In genomic region chr19:8622886-8623285, GRCh38 we compare ENCODE assay signal across 17 cellular contexts. TPM values are rescaled to one million over a fixed set of nuclear protein-coding genes. Genes with fewer than 3 reads are reported as not detected.
DNase-seq lines count a peak whose midpoint lies in the region; ATAC-seq, FAIRE-seq and TF ChIP-seq lines count a peak whose summit lies in the region.
"Not testable (repeated sequence)": the region's sequence is repeated elsewhere in the genome, so short reads cannot be mapped to it uniquely, and the experiment has no call there.
"Had no signal": no experiment of that assay in that cellular context is flagged by ENCODE, and none has a peak within 500 bp of the region (broad histone marks: within the 10 kb centered on the region; RNA-seq: fewer than 3 reads in every experiment).

No MANE protein-coding gene starts in this region.

- H3K9me3 ChIP-seq in H9 (ENCODE audit: control insufficient read depth, low read depth, low read length); MM.1S (replicated peaks; ENCODE audit: insufficient read depth, low read length); PC-3 (ENCODE audit: low read length); endodermal cell (ENCODE audit: control insufficient read depth, low read length); liver (ENCODE audit: control insufficient read depth in 4 of 4, low read length in 3 of 4); upper lobe of right lung: not testable (repeated sequence)

- DNase-seq in D721Med (ENCODE audit: insufficient read length, low spot score); H9; MM.1S; PC-3; activated CD8-positive, alpha-beta T cell treated with anti-CD3 and anti-CD28 coated beads for 36 hours; upper lobe of right lung: not testable (repeated sequence)
- peak; percentile 63 for DNase-seq in endodermal cell

- not testable (repeated sequence) for H3K4me1 ChIP-seq in H9 (ENCODE audit: insufficient read depth, low read length); MM.1S (ENCODE audit: low read length); PC-3 (ENCODE audit: insufficient read depth, low read length); endodermal cell (ENCODE audit: control insufficient read depth, insufficient read depth, low read length); liver (ENCODE audit: control insufficient read depth in 4 of 4, insufficient read depth in 4 of 4, low read length in 3 of 4); upper lobe of right lung

- not testable (repeated sequence) for H3K27ac Mint-ChIP-seq in H9; activated CD8-positive, alpha-beta T cell treated with anti-CD3 and anti-CD28 coated beads for 36 hours; endodermal cell

- not testable (repeated sequence) for H3K14ac ChIP-seq in H9 (ENCODE audit: insufficient read depth, low read length)

- H3K79me1 ChIP-seq in H9 (ENCODE audit: insufficient read depth, low read depth, low read length, poor library complexity, severe bottlenecking) = not testable (repeated sequence)

- not testable (repeated sequence) for H3K4me3 Mint-ChIP-seq in H9; activated CD8-positive, alpha-beta T cell treated with anti-CD3 and anti-CD28 coated beads for 36 hours; endodermal cell

- not testable (repeated sequence) for H3K56ac ChIP-seq in H9 (ENCODE audit: insufficient read length, low read depth, low read length)

- H4K91ac ChIP-seq in H9 (ENCODE audit: insufficient read length, low read depth, low read length) = not testable (repeated sequence)

- H3K4me2 ChIP-seq in H9 (ENCODE audit: insufficient read depth, insufficient read length, low read length); MM.1S (ENCODE audit: low read depth, low read length); PC-3 (ENCODE audit: low read length): not testable (repeated sequence)

- TF ChIP-seq CTCF in D721Med (IDR thresholded peaks at IDR 0.05; ENCODE audit: insufficient read depth, missing control alignments) = peak; percentile 35
- TF ChIP-seq CTCF in H9 (conservative IDR thresholded peaks at IDR 0.05) = peak; percentile 64
- peak; percentile 7; the same call in 1 of the 2 replicates for TF ChIP-seq CTCF in MM.1S (IDR thresholded peaks at IDR 0.05; ENCODE audit: low read length)
- peak; percentile 42; the same call in 1 of the 2 replicates for TF ChIP-seq CTCF in PC-3 (conservative IDR thresholded peaks at IDR 0.05; ENCODE audit: low read depth, low read length)
- TF ChIP-seq CTCF in activated CD8-positive, alpha-beta T cell treated with anti-CD3 and anti-CD28 coated beads for 36 hours (IDR thresholded peaks at IDR 0.05) = peak; percentile 29
- TF ChIP-seq CTCF in endodermal cell (conservative IDR thresholded peaks at IDR 0.05) = peak; percentile 63
- TF ChIP-seq CTCF in liver (IDR thresholded peaks at IDR 0.05; ENCODE audit: low read depth, low read length, missing input control) = peak; percentile 10
- peak; percentile 5 for TF ChIP-seq CTCF in upper lobe of right lung (IDR thresholded peaks at IDR 0.05)

- not testable (repeated sequence) for H3K27me3 ChIP-seq in H9 (ENCODE audit: insufficient read depth, low read length); PC-3 (ENCODE audit: low read length); endodermal cell (ENCODE audit: control insufficient read depth, insufficient read depth, low read length, poor library complexity, severe bottlenecking); liver (ENCODE audit: control insufficient read depth in 4 of 4, insufficient read depth in 4 of 4, low read length in 3 of 4); upper lobe of right lung
- peaks cover 55% of the 10 kb centered on the region for H3K27me3 ChIP-seq in MM.1S (replicated peaks; ENCODE audit: insufficient read depth, low read length)

- H3K27me3 Mint-ChIP-seq in H9 (ENCODE audit: low read depth); activated CD8-positive, alpha-beta T cell treated with anti-CD3 and anti-CD28 coated beads for 36 hours; endodermal cell (ENCODE audit: insufficient read depth): not testable (repeated sequence)

- H3T11ph ChIP-seq in H9 (ENCODE audit: low read length) = not testable (repeated sequence)

- H3K23ac ChIP-seq in H9 (ENCODE audit: insufficient read length, low read depth, low read length) = not testable (repeated sequence)

- FAIRE-seq in D721Med (lab: Jason Lieb, UNC) = not testable (repeated sequence)

- H2BK120ac ChIP-seq in H9 (ENCODE audit: low read depth, low read length, poor library complexity, severe bottlenecking) = not testable (repeated sequence)

- H3F3A ChIP-seq in MM.1S (ENCODE audit: insufficient read depth, low read length); PC-3 (ENCODE audit: low read length, unreplicated experiment): not testable (repeated sequence)

- not testable (repeated sequence) for H3K9me2 ChIP-seq in MM.1S (replicated peaks; ENCODE audit: insufficient read depth, low read length); PC-3 (replicated peaks; ENCODE audit: low read length)

- not testable (repeated sequence) for H3K4me1 Mint-ChIP-seq in H9; activated CD8-positive, alpha-beta T cell treated with anti-CD3 and anti-CD28 coated beads for 36 hours (ENCODE audit: low read depth); endodermal cell

- H3K9ac ChIP-seq in H9 (ENCODE audit: extremely low read depth, insufficient read length, low read length); MM.1S (ENCODE audit: low read length); PC-3 (ENCODE audit: low read length); endodermal cell (ENCODE audit: extremely low read depth, low read length, poor library complexity, severe bottlenecking); liver (ENCODE audit: low read depth in 1 of 2, low read length in 2 of 2): not testable (repeated sequence)

- WGBS in H9 (ENCODE audit: extremely low coverage, insufficient read length, low lambda C conversion rate) = no CpG with 5 or more reads among the region's 4 CpGs
- WGBS in endodermal cell (ENCODE audit: insufficient coverage in 1 of 2, insufficient read length in 1 of 2), 2 experiments = 62 to 65% methylated on average over 4 of the region's 4 CpGs
- WGBS in liver = 66% methylated on average over 4 of the region's 4 CpGs

- not testable (repeated sequence) for H3K27ac ChIP-seq in H9 (ENCODE audit: insufficient read length, low read depth, low read length); MM.1S (ENCODE audit: low read length); PC-3 (ENCODE audit: low read length); endodermal cell (ENCODE audit: low read depth, low read length); liver (ENCODE audit: low read depth in 1 of 2, low read length in 2 of 2); upper lobe of right lung

- H2BK12ac ChIP-seq in H9 (ENCODE audit: insufficient read length, low read depth, low read length) = not testable (repeated sequence)

- H2BK15ac ChIP-seq in H9 (ENCODE audit: low read depth, low read length) = not testable (repeated sequence)

- H3K9me3 Mint-ChIP-seq in H9; activated CD8-positive, alpha-beta T cell treated with anti-CD3 and anti-CD28 coated beads for 36 hours; endodermal cell: not testable (repeated sequence)

- H2BK20ac ChIP-seq in H9 (ENCODE audit: low read depth, low read length, poor library complexity, severe bottlenecking) = not testable (repeated sequence)

- POLR2A ChIA-PET in PC-3 (lab: Charles Lee; ENCODE audit: unreplicated experiment); activated CD8-positive, alpha-beta T cell treated with anti-CD3 and anti-CD28 coated beads for 36 hours (lab: Charles Lee): not testable (repeated sequence)

- peak; percentile 11 to 44 for TF ChIP-seq RAD21 in liver (IDR thresholded peaks at IDR 0.05)

- ATAC-seq in PC-3; activated CD8-positive, alpha-beta T cell treated with anti-CD3 and anti-CD28 coated beads for 36 hours; upper lobe of right lung: not testable (repeated sequence)

- not testable (repeated sequence) for BruUV-seq in PC-3 (replicated peaks; lab: Mats Ljungman, UMichigan)

- not testable (repeated sequence) for H3K36me3 Mint-ChIP-seq in H9 (ENCODE audit: insufficient read depth in 1 of 3, low read depth in 3 of 3); activated CD8-positive, alpha-beta T cell treated with anti-CD3 and anti-CD28 coated beads for 36 hours (ENCODE audit: low read depth); endodermal cell (ENCODE audit: low read depth)

- CTCF ChIA-PET in PC-3 (lab: Charles Lee) = not testable (repeated sequence)
- CTCF ChIA-PET in activated CD8-positive, alpha-beta T cell treated with anti-CD3 and anti-CD28 coated beads for 36 hours (lab: Charles Lee) = interaction anchor here (0.6 to 2.9 kb wide), 7 partner anchors 19 to 465 kb away, joined by 3 to 12 read pairs (median 3); no protein-coding TSS in a partner anchor

- not testable (repeated sequence) for H3K79me2 ChIP-seq in H9 (ENCODE audit: insufficient read depth, low read length); MM.1S (ENCODE audit: low read length); PC-3 (ENCODE audit: low read length)

- intact Hi-C loops in PC-3 (cut with micrococcal nuclease); activated CD8-positive, alpha-beta T cell treated with anti-CD3 and anti-CD28 coated beads for 36 hours (cut with micrococcal nuclease); upper lobe of right lung (cut with DNase I): not testable (repeated sequence)

- H2BK5ac ChIP-seq in H9 (ENCODE audit: insufficient read length, low read length) = not testable (repeated sequence)

- not testable (repeated sequence) for H3K4me3 ChIP-seq in MM.1S (ENCODE audit: low read length); PC-3 (ENCODE audit: low read length); endodermal cell (ENCODE audit: low read length); liver (ENCODE audit: low read depth in 1 of 3, low read length in 3 of 3); upper lobe of right lung

- H3K4ac ChIP-seq in H9 (ENCODE audit: low read depth, low read length) = not testable (repeated sequence)

- H4K5ac ChIP-seq in H9 (ENCODE audit: insufficient read length, low read depth, low read length) = not testable (repeated sequence)

- not testable (repeated sequence) for H3K36me3 ChIP-seq in MM.1S (replicated peaks; ENCODE audit: insufficient read depth, low read length); PC-3 (ENCODE audit: low read depth, low read length); endodermal cell (ENCODE audit: control insufficient read depth, insufficient read depth, low read length); liver (ENCODE audit: control insufficient read depth in 4 of 4, insufficient read depth in 3 of 4, low read depth in 1 of 4, low read length in 3 of 4); upper lobe of right lung

- not testable (repeated sequence) for H4K8ac ChIP-seq in H9 (replicated peaks; ENCODE audit: insufficient read length, low read depth, low read length)

- H4K20me1 ChIP-seq in H9 (ENCODE audit: control insufficient read depth, insufficient read depth, insufficient read length); MM.1S (ENCODE audit: insufficient read depth, low read length); PC-3 (ENCODE audit: low read length): not testable (repeated sequence)

- not testable (repeated sequence) for H2AFZ ChIP-seq in H9 (ENCODE audit: low read length); MM.1S (ENCODE audit: low read length); PC-3 (ENCODE audit: low read length)

- not testable (repeated sequence) for H2AK5ac ChIP-seq in H9 (ENCODE audit: insufficient read length, low read length)

- H3K18ac ChIP-seq in H9 (ENCODE audit: insufficient read length, low read depth, low read length) = not testable (repeated sequence)

- not testable (repeated sequence) for H3K23me2 ChIP-seq in H9 (ENCODE audit: insufficient read length, low read depth, low read length, poor library complexity, severe bottlenecking)

RNA-seq across cellular contexts. Expression of gene NFILZ, which starts 7.5 kb away (rescaled TPM):
- total RNA-seq in H9 (2021) = not detected in 2 replicates
- total RNA-seq in PC-3 (2014; rRNA removed) = not detected in 2 replicates
- not detected for total RNA-seq in activated CD8-positive, alpha-beta T cell treated with anti-CD3 and anti-CD28 coated beads for 36 hours
- not detected for total RNA-seq in endodermal cell
- not detected for polyA plus RNA-seq in endodermal cell (2013, experiment 1 of 2)
- polyA plus RNA-seq in endodermal cell (2013, experiment 2 of 2) = not detected
- total RNA-seq in liver = not detected
- not detected for polyA plus RNA-seq in liver
- total RNA-seq in upper lobe of right lung = not detected
- total RNA-seq: activated T-cell treated with anti-CD3 and anti-CD28 coated beads, Interleukin-2, amount 50 U/mL, for 72 hours; breast epithelium; CD4-positive, CD25-positive, alpha-beta regulatory T cell; H4; heart right ventricle; posterior vena cava; sciatic nerve; upper lobe of left lung had no signal
- polyA plus RNA-seq: adipose tissue; CD4-positive, CD25-positive, alpha-beta regulatory T cell; heart right ventricle had no signal

RNA-seq across cellular contexts. Expression of gene ADAMTS10, which starts 12.4 kb away (rescaled TPM):
- total RNA-seq in H9 (2021) (25.6 and 26.5 TPM in 2 replicates), PC-3 (2014; rRNA removed) (1.2 TPM in 1 of 2 replicates, not detected in the other), endodermal cell (10 to 100 TPM; 19.3 to 35.9 TPM), liver (10 to 100 TPM in 1 of 2 donors, 1 to 10 TPM in 1; 4.7 to 10.1 TPM), upper lobe of right lung (29.4 TPM)
- total RNA-seq in activated CD8-positive, alpha-beta T cell treated with anti-CD3 and anti-CD28 coated beads for 36 hours = 1 to 10 TPM; 3.7 to 4.0 TPM
- polyA plus RNA-seq in endodermal cell (2013, experiment 1 of 2) = 45.0 TPM
- polyA plus RNA-seq in endodermal cell (2013, experiment 2 of 2) = 37.3 TPM
- 1 to 10 TPM; 1.2 to 2.6 TPM for polyA plus RNA-seq in liver

RNA-seq across cellular contexts. Expression of gene MYO1F, which starts 45.6 kb away (rescaled TPM):
- total RNA-seq in H9 (2021) (1.0 and 1.2 TPM in 2 replicates), PC-3 (2014; rRNA removed) (2.0 TPM in 1 of 2 replicates, not detected in the other), endodermal cell (1 to 10 TPM in 1 of 2 donors, under 1 TPM in 1; 0.57 to 1.1 TPM), liver (10 to 100 TPM; 17.9 to 20.4 TPM), upper lobe of right lung (106 TPM)
- total RNA-seq in activated CD8-positive, alpha-beta T cell treated with anti-CD3 and anti-CD28 coated beads for 36 hours = 10 to 100 TPM; 21.0 to 21.4 TPM
- 0.68 TPM for polyA plus RNA-seq in endodermal cell (2013, experiment 1 of 2)
- polyA plus RNA-seq in endodermal cell (2013, experiment 2 of 2) = 0.33 TPM
- polyA plus RNA-seq in liver = 1 to 10 TPM; 6.1 to 6.2 TPM

Comparison
In these comparisons a context has a peak if more than half of its experiments do, and no peak if none do; other contexts are left out.
1. CTCF ChIP-seq: peak in every context shown above with its lines; median percentile 64 in H9; 63 in endodermal cell; 42 in PC-3; 35 in D721Med; 29 in activated CD8-positive, alpha-beta T cell treated with anti-CD3 and anti-CD28 coated beads for 36 hours; 10 in liver; 7 in MM.1S; 5 in upper lobe of right lung.